In the genomic region with DNA sequence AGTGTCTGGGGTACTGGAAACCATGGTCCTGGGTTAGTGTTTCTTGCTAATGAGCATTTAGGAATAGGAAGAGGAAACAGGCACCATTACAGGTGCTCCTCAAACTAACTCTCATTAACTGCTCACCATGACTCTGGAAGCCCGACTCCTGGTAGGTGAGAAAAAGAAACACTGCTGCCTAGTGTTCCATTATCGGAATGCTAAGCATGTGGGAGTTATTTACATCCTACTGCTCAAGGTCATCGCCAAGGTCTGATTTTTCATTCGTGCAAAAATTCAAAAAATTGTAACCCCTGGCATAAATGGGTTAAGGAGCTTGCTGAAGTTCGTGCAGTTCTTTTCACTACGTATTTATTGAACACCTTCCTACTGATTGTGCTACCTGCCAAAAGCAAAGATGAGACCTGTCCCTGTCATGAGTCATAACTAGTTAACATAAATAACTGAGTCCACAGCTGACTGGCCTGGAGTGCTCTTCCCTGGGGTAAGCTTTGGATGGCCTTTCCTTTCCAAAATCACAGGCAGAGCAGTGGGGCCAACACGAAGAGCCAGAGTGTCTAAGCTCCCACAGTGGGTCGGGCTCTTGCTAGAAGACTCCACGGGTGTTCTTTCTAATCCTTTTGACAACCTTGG, we compare ENCODE assay signal across 23 cellular contexts. TPM values are rescaled to one million over a fixed set of nuclear protein-coding genes. Genes with fewer than 3 reads are reported as not detected.
DNase-seq lines count a peak whose midpoint lies in the region; ATAC-seq, FAIRE-seq and TF ChIP-seq lines count a peak whose summit lies in the region.
"Had no signal": no experiment of that assay in that cellular context is flagged by ENCODE, and none has a peak within 500 bp of the region (broad histone marks: within the 10 kb centered on the region; RNA-seq: fewer than 3 reads in every experiment).

No MANE protein-coding gene starts in this region.

- H3K79me2 ChIP-seq in GM23338 (replicated peaks; ENCODE audit: insufficient read depth) (no peaks in the 10 kb centered on the region), K562 (ENCODE audit: control insufficient read depth, insufficient read depth, low read length) (no peaks in the 10 kb centered on the region), keratinocyte (ENCODE audit: control insufficient read depth, insufficient read depth, low read length) (no peaks in the 10 kb centered on the region), neural progenitor cell (ENCODE audit: low read depth) (no peaks in the 10 kb centered on the region)

- POLR2A ChIA-PET in K562 (lab: Yijun Ruan, JAX), result interaction anchor here (1.5 kb wide), 1 partner anchor 8 kb away, joined by 5 read pairs; no protein-coding TSS in a partner anchor

- no peak for DNase-seq in GM23338 (ENCODE audit: low spot score)
- no peak for DNase-seq in K562 (ENCODE audit: extremely low read depth in 1 of 4, low spot score in 3 of 4)
- no peak for DNase-seq in keratinocyte (ENCODE audit: low read depth, low spot score)
- no peak for DNase-seq in neural progenitor cell (ENCODE audit: low spot score)
- DNase-seq in HPDE6-E6E7 (ENCODE audit: extremely low spot score), result no peak
- no peak for DNase-seq in medulla oblongata (ENCODE audit: extremely low spot score)
- DNase-seq in NCI-H2029 treated with DMSO at 0.1 percent for 48 hours (lab: John Stamatoyannopoulos, UW), result no peak
- DNase-seq: CD4-positive, CD25-positive, alpha-beta regulatory T cell; GM23248; H9; HFFc6; MM.1S; NCI-H2029; NCI-H446 treated with DMSO at 0.1 percent for 48 hours; NCI-H526; PC-9; Right ventricle myocardium superior had no signal

- BruUV-seq in K562 (replicated peaks; lab: Mats Ljungman, UMichigan), result no TSS peak

- H3K36me3 ChIP-seq in GM23338 (ENCODE audit: insufficient read depth) (no peaks in the 10 kb centered on the region), K562 (ENCODE audit: control insufficient read depth, insufficient read depth, low read length) (no peaks in the 10 kb centered on the region), keratinocyte (ENCODE audit: control insufficient read depth in 2 of 2, extremely low read depth in 1 of 2, insufficient read depth in 2 of 2, low read length in 2 of 2) (no peaks in the 10 kb centered on the region), neural progenitor cell (no peaks in the 10 kb centered on the region)
- H3K36me3 ChIP-seq: BLaER1, SJSA1 had no signal

- TF ChIP-seq CTCF in GM23338 (conservative IDR thresholded peaks at IDR 0.05; ENCODE audit: low read depth in 2 of 2), result no peak
- TF ChIP-seq CTCF in K562 (IDR thresholded peaks at IDR 0.05 in 2 of 3, conservative IDR thresholded peaks at IDR 0.05 in 1 of 3; ENCODE audit: insufficient read depth in 2 of 3, low read depth in 1 of 3, low read length in 3 of 3), result no peak
- no peak for TF ChIP-seq CTCF in keratinocyte (optimal IDR thresholded peaks at IDR 0.05 in 1 of 3, IDR thresholded peaks at IDR 0.05 in 1 of 3, conservative IDR thresholded peaks at IDR 0.05 in 1 of 3; ENCODE audit: extremely low read depth in 1 of 3, insufficient read depth in 2 of 3, low read length in 3 of 3)
- TF ChIP-seq CTCF in neural progenitor cell (IDR thresholded peaks at IDR 0.05), result no peak

- H3K9me1 ChIP-seq in K562 (ENCODE audit: control insufficient read depth, insufficient read depth, low read length) (no peaks in the 10 kb centered on the region), keratinocyte (ENCODE audit: control insufficient read depth, extremely low read depth, insufficient read depth, low read length) (no peaks in the 10 kb centered on the region)

- CTCF ChIA-PET in K562 (lab: Yijun Ruan, JAX; ENCODE audit: low intra/inter-chr PET ratio), result no interaction called here

- in situ Hi-C loops in K562 (cut with MboI), result no loop called here

- H3K27ac ChIP-seq in GM23338 (ENCODE audit: low read depth), result 0 out of 2 replicates have a peak overlapping the region, but pooled peaks have one; percentile 2
- H3K27ac ChIP-seq in K562 (ENCODE audit: extremely low read depth, low read depth, low read length), result no peak overlapping the region
- no peak overlapping the region for H3K27ac ChIP-seq in keratinocyte (ENCODE audit: control insufficient read depth, insufficient read depth, low read length)
- H3K27ac ChIP-seq in neural progenitor cell, result no peak overlapping the region
- H3K27ac ChIP-seq: BLaER1, GM23248, KMS-11, PC-9, SJSA1 had no signal

- TF ChIP-seq RAD21 in K562 (CRISPR knock-in tag; conservative IDR thresholded peaks at IDR 0.05 in 1 of 2, IDR thresholded peaks at IDR 0.05 in 1 of 2), result no peak

- H3K27me3 ChIP-seq in GM23338 (ENCODE audit: insufficient read depth) (no peaks in the 10 kb centered on the region), K562 (ENCODE audit: control insufficient read depth in 2 of 2, insufficient read depth in 2 of 2, low read length in 2 of 2) (peaks cover 17 to 57% of the 10 kb centered on the region in 2 experiments), keratinocyte (ENCODE audit: control insufficient read depth, extremely low read depth, insufficient read depth, low read length) (peaks cover 9% of the 10 kb centered on the region), neural progenitor cell (no peaks in the 10 kb centered on the region)
- H3K27me3 ChIP-seq: BLaER1, SJSA1 had no signal

- dilution Hi-C loops in keratinocyte (cut with MboI; ENCODE audit: extremely low pct_ligation_motif_present, low sequenced_read_pairs), result no loop called here

- H3K4me3 ChIP-seq in GM23338, result no peak overlapping the region
- no peak overlapping the region for H3K4me3 ChIP-seq in K562
- no peak overlapping the region for H3K4me3 ChIP-seq in keratinocyte (ENCODE audit: control insufficient read depth in 2 of 3, extremely low read depth in 1 of 3, insufficient read depth in 2 of 3, low read depth in 1 of 3, low read length in 3 of 3)
- no peak overlapping the region for H3K4me3 ChIP-seq in neural progenitor cell
- H3K4me3 ChIP-seq: BLaER1, GM23248, PC-9, SJSA1 had no signal

- H2AFZ ChIP-seq in GM23338, result no peak overlapping the region
- H2AFZ ChIP-seq in K562 (ENCODE audit: low read depth, low read length), result no peak overlapping the region
- no peak overlapping the region for H2AFZ ChIP-seq in keratinocyte (ENCODE audit: control insufficient read depth, low read length)
- H2AFZ ChIP-seq in neural progenitor cell (replicated peaks), result no peak overlapping the region
- H2AFZ ChIP-seq: GM23248, PC-9 had no signal

- H3F3A ChIP-seq in GM23338 (replicated peaks; ENCODE audit: low read depth) (no peaks in the 10 kb centered on the region), neural progenitor cell (ENCODE audit: low read depth) (no peaks in the 10 kb centered on the region)

- FAIRE-seq in K562 (lab: Jason Lieb, UNC), result no peak
- FAIRE-seq in keratinocyte (lab: Jason Lieb, UNC), result peak; percentile 57
- FAIRE-seq: GM19239, HTR-8/SVneo had no signal

- H3K4me1 Mint-ChIP-seq in GM23338 (peaks cover 37% of the 10 kb centered on the region), neural progenitor cell (peaks cover 56% of the 10 kb centered on the region)
- H3K4me1 Mint-ChIP-seq: CD4-positive, CD25-positive, alpha-beta regulatory T cell had no signal

- TF ChIP-seq EP300 in K562 (IDR thresholded peaks at IDR 0.05; ENCODE audit: low read length), result no peak

- H3K36me3 Mint-ChIP-seq in GM23338 (ENCODE audit: low read depth) (no peaks in the 10 kb centered on the region), neural progenitor cell (no peaks in the 10 kb centered on the region)
- H3K36me3 Mint-ChIP-seq: CD4-positive, CD25-positive, alpha-beta regulatory T cell had no signal

- no peaks in the 10 kb centered on the region for H4K20me1 ChIP-seq in GM23338 (replicated peaks; ENCODE audit: insufficient read depth)
- no peaks in the 10 kb centered on the region for H4K20me1 ChIP-seq in K562 (replicated peaks; ENCODE audit: control insufficient read depth, insufficient read depth, low read length)
- H4K20me1 ChIP-seq in keratinocyte (ENCODE audit: control insufficient read depth, extremely low read depth, insufficient read depth, low read length), result no peaks in the 10 kb centered on the region
- H4K20me1 ChIP-seq in neural progenitor cell (ENCODE audit: low read depth), result no peaks in the 10 kb centered on the region
- H4K20me1 ChIP-seq: BLaER1 had no signal

- no peak overlapping the region for H3K4me3 Mint-ChIP-seq in GM23338
- no peak overlapping the region for H3K4me3 Mint-ChIP-seq in neural progenitor cell
- H3K4me3 Mint-ChIP-seq: CD4-positive, CD25-positive, alpha-beta regulatory T cell; H9; HFFc6 had no signal

- no peaks in the 10 kb centered on the region for H3K9me3 ChIP-seq in K562 (replicated peaks; ENCODE audit: control insufficient read depth, insufficient read depth, low read depth, low read length)
- no peaks in the 10 kb centered on the region for H3K9me3 ChIP-seq in keratinocyte (ENCODE audit: control insufficient read depth, low read depth, low read length)
- H3K9me3 ChIP-seq in neural progenitor cell (ENCODE audit: low read depth), result no peaks in the 10 kb centered on the region
- H3K9me3 ChIP-seq: BLaER1, SJSA1 had no signal

- intact Hi-C loops in K562 (cut with micrococcal nuclease), result no loop called here

- 1% methylated on average over 9 of the region's 9 CpGs for WGBS in K562 (ENCODE audit: insufficient coverage, low coverage, missing lambda C conversion rate)

- H3K9ac ChIP-seq in K562 (ENCODE audit: insufficient read depth in 1 of 2, low read depth in 2 of 2, low read length in 2 of 2), result no peak overlapping the region
- no peak overlapping the region for H3K9ac ChIP-seq in keratinocyte (ENCODE audit: control insufficient read depth, extremely low read depth, insufficient read depth, low read length)
- H3K9ac ChIP-seq in neural progenitor cell, result no peak overlapping the region
- H3K9ac ChIP-seq: BLaER1, GM23248, KMS-11 had no signal

- H3K4me2 ChIP-seq in GM23338 (no peak overlapping the region), K562 (ENCODE audit: insufficient read depth, low read length) (no peak overlapping the region), keratinocyte (ENCODE audit: control insufficient read depth, extremely low read depth, insufficient read depth, low read depth, low read length) (no peak overlapping the region), neural progenitor cell (no peak overlapping the region)
- H3K4me2 ChIP-seq: KMS-11, PC-9 had no signal

- H3K27ac Mint-ChIP-seq in GM23338 (no peak overlapping the region), neural progenitor cell (peak overlapping the region; percentile 2)
- H3K27ac Mint-ChIP-seq: CD4-positive, CD25-positive, alpha-beta regulatory T cell; HFFc6 had no signal

- H3K4me1 ChIP-seq in GM23338 (ENCODE audit: insufficient read depth) (peaks cover 11% of the 10 kb centered on the region), K562 (replicated peaks in 1 of 2; ENCODE audit: control insufficient read depth in 2 of 2, insufficient read depth in 2 of 2, low read length in 2 of 2) (no peaks in the 10 kb centered on the region), keratinocyte (ENCODE audit: control insufficient read depth, extremely low read depth, insufficient read depth, low read length) (no peaks in the 10 kb centered on the region), neural progenitor cell (peaks cover 7% of the 10 kb centered on the region)
- H3K4me1 ChIP-seq: SJSA1 had no signal

- TF ChIP-seq POLR2A in K562 (conservative IDR thresholded peaks at IDR 0.05), result no peak

- H3K27me3 Mint-ChIP-seq in GM23338 (ENCODE audit: insufficient read depth, low read depth, poor library complexity), result peaks cover 4% of the 10 kb centered on the region
- H3K27me3 Mint-ChIP-seq in neural progenitor cell (ENCODE audit: insufficient read depth, low read depth), result peaks cover 2% of the 10 kb centered on the region

- ATAC-seq in GM23338 (no peak), K562 (no peak), GM21390 (IDR thresholded peaks at IDR 0.05; ENCODE audit: unreplicated experiment) (no peak)

- no peaks in the 10 kb centered on the region for H3K9me2 ChIP-seq in GM23338 (ENCODE audit: insufficient read depth)

- H3K9me3 Mint-ChIP-seq in GM23338 (no peaks in the 10 kb centered on the region; the same call in 2 of the 3 replicates), neural progenitor cell (no peaks in the 10 kb centered on the region)
- H3K9me3 Mint-ChIP-seq: CD4-positive, CD25-positive, alpha-beta regulatory T cell; H9; HFFc6 had no signal

RNA-seq across cellular contexts. Expression of a gene that starts 22.7 kb away (rescaled TPM):
- total RNA-seq in GM23338 (2014; rRNA removed; shearing (Covaris generic)), result 14.5 and 17.7 TPM in 2 replicates
- 8.7 and 10.0 TPM in 2 replicates for polyA plus RNA-seq in GM23338 (2016; fragmentation: Nextera tagmentation; extraction: Ambion mirVana)
- total RNA-seq in K562 (2011; cell fraction: chromatin; rRNA removed; ENCODE audit: low replicate concordance), result not detected in 2 replicates
- total RNA-seq in K562 (2011; cell fraction: nucleolus; rRNA removed), result not detected in 2 replicates
- not detected in 2 replicates for total RNA-seq in K562 (2011; cell fraction: nucleoplasm; rRNA removed)
- not detected in 2 replicates for total RNA-seq in K562 (2014; rRNA removed)
- not detected in 2 replicates for total RNA-seq in K562 (2014; rRNA removed; fragmentation: Illumina TruSeq; extraction: Trizol)
- not detected in 2 replicates for total RNA-seq in K562 (2015; rRNA removed; fragmentation: Illumina TruSeq; extraction: Trizol)
- total RNA-seq in K562 (2021), result 0.04 TPM in 1 of 2 replicates, not detected in the other
- not detected in 2 replicates for polyA plus RNA-seq in K562 (2011; rRNA removed)
- polyA plus RNA-seq in K562 (2011; cell fraction: cytosol; rRNA removed), result 0.04 TPM in 1 of 2 replicates, not detected in the other
- polyA plus RNA-seq in K562 (2011; cell fraction: nucleus; rRNA removed), result 0.07 TPM in 1 of 2 replicates, not detected in the other
- polyA plus RNA-seq in K562 (2012), result 0.04 and 0.06 TPM in 2 replicates
- not detected in 2 replicates for polyA plus RNA-seq in K562 (2014; fragmentation: Illumina TruSeq; extraction: Trizol)
- under 1 TPM in 1 of 2 experiments, not detected in 1; 0.08 TPM for polyA plus RNA-seq in K562 (2014; fragmentation: Nextera tagmentation; extraction: Ambion mirVana)
- polyA plus RNA-seq in K562 (2014; rRNA removed), result not detected in 2 replicates
- polyA minus RNA-seq in K562 (2011; rRNA and poly(A)+ RNA removed), result 0.04 and 0.06 TPM in 2 replicates
- polyA minus RNA-seq in K562 (2011; cell fraction: cytosol; rRNA and poly(A)+ RNA removed), result 0.73 TPM in 1 of 2 replicates, not detected in the other
- polyA minus RNA-seq in K562 (2011; cell fraction: nucleus; rRNA and poly(A)+ RNA removed), result not detected in 2 replicates
- polyA plus RNA-seq in keratinocyte, result 0.06 to 0.30 TPM (median 0.30 TPM) in 3 replicates
- 0.49 TPM for polyA plus RNA-seq in keratinocyte (2011; ENCODE audit: low read depth)
- polyA plus RNA-seq in keratinocyte (2011; cell fraction: cytosol; rRNA removed), result 0.13 and 0.19 TPM in 2 replicates
- 0.74 and 1.1 TPM in 2 replicates for polyA plus RNA-seq in keratinocyte (2011; cell fraction: nucleus; rRNA removed)
- 0.09 and 0.58 TPM in 2 replicates for polyA plus RNA-seq in keratinocyte (2012; ENCODE audit: low replicate concordance)
- polyA minus RNA-seq in keratinocyte, result 0.10 to 0.40 TPM in 2 of 3 replicates, not detected in the other
- polyA minus RNA-seq in keratinocyte (2011; cell fraction: cytosol; rRNA and poly(A)+ RNA removed), result not detected
- 0.54 and 1.2 TPM in 2 replicates for polyA minus RNA-seq in keratinocyte (2011; cell fraction: nucleus; rRNA and poly(A)+ RNA removed)
- 1.1 and 1.4 TPM in 2 replicates for total RNA-seq in neural progenitor cell (ENCODE audit: low replicate concordance)
- total RNA-seq: CD4-positive, CD25-positive, alpha-beta regulatory T cell had no signal
- polyA plus RNA-seq: CD4-positive, CD25-positive, alpha-beta regulatory T cell had no signal
